ENCODE assay signal across 12 cellular contexts in genomic region chr14:63563370-63564026, GRCh38. TPM values are rescaled to one million over a fixed set of nuclear protein-coding genes. Genes with fewer than 3 reads are reported as not detected.
A peak's percentile ranks its signal among the peaks of the same experiment; 100 is the strongest.
DNase-seq lines count a peak whose midpoint lies in the region; ATAC-seq and TF ChIP-seq lines count a peak whose summit lies in the region.
"Had no signal": no experiment of that assay in that cellular context is flagged by ENCODE, and none has a peak within 500 bp of the region (broad histone marks: within the 10 kb centered on the region; RNA-seq: fewer than 3 reads in every experiment).

No MANE protein-coding gene starts in this region.

- H2AK5ac ChIP-seq in IMR-90 (ENCODE audit: low read depth, low read length) = no peak overlapping the region

- CTCF ChIA-PET in IMR-90 (lab: Yijun Ruan, JAX) = no interaction called here

- no peaks in the 10 kb centered on the region for H3K4me1 ChIP-seq in IMR-90 (ENCODE audit: control insufficient read depth, insufficient read depth, low read length)
- H3K4me1 ChIP-seq in esophagus muscularis mucosa = no peaks in the 10 kb centered on the region

- H3K27me3 ChIP-seq in IMR-90 (ENCODE audit: control insufficient read depth, insufficient read depth, low read length) (peaks cover 4% of the 10 kb centered on the region; the same call in 1 of the 2 replicates), esophagus muscularis mucosa (no peaks in the 10 kb centered on the region)
- H3K27me3 ChIP-seq: thyroid gland had no signal

- TF ChIP-seq RAD21 in IMR-90 (IDR thresholded peaks at IDR 0.05; ENCODE audit: low read length) = no peak

- no peaks in the 10 kb centered on the region for H3K79me1 ChIP-seq in IMR-90 (ENCODE audit: low read depth in 1 of 2, low read length in 2 of 2)

- H3K9me3 ChIP-seq in IMR-90 (ENCODE audit: control insufficient read depth, insufficient read depth, low read length) (no peaks in the 10 kb centered on the region), esophagus muscularis mucosa (no peaks in the 10 kb centered on the region)
- H3K9me3 ChIP-seq: thyroid gland had no signal

- no peak overlapping the region for H3K4ac ChIP-seq in IMR-90 (ENCODE audit: low read depth, low read length)

- H3K56ac ChIP-seq in IMR-90 (ENCODE audit: extremely low read depth, insufficient read depth, low read length) = no peak overlapping the region

- POLR2A ChIA-PET in IMR-90 (lab: Charles Lee; ENCODE audit: unreplicated experiment) = no interaction called here

- dilution Hi-C loops in IMR-90 (cut with HindIII; ENCODE audit: low sequenced_read_pairs, unreplicated experiment) = no loop called here

- no peak for TF ChIP-seq POLR2A in IMR-90 (IDR thresholded peaks at IDR 0.05; ENCODE audit: low read depth, low read length)
- no peak for TF ChIP-seq POLR2A in esophagus muscularis mucosa (IDR thresholded peaks at IDR 0.05; ENCODE audit: low read depth)

- H3K4me2 ChIP-seq in IMR-90 (ENCODE audit: low read depth, low read length) = no peak overlapping the region

- H4K91ac ChIP-seq in IMR-90 (ENCODE audit: insufficient read depth, low read depth, low read length) = no peak overlapping the region

- no peak overlapping the region for H3K14ac ChIP-seq in IMR-90 (replicated peaks; ENCODE audit: low read depth, low read length)

- H2BK120ac ChIP-seq in IMR-90 (ENCODE audit: low read depth, low read length) = no peak overlapping the region

- no peak overlapping the region for H2BK15ac ChIP-seq in IMR-90 (ENCODE audit: low read depth, low read length)

- H2AFZ ChIP-seq in IMR-90 (replicated peaks; ENCODE audit: low read length, poor library complexity) = no peak overlapping the region

- in situ Hi-C loops in IMR-90 (cut with MboI; ENCODE audit: low sequenced_read_pairs) = loop anchor here (25.0 kb wide), 1 partner anchor 1401 kb away; no protein-coding TSS in a partner anchor
- in situ Hi-C loops in astrocyte of the spinal cord (cut with HindIII; ENCODE audit: low sequenced_read_pairs) = no loop called here
- in situ Hi-C loops in GM13976 (cut with MboI; ENCODE audit: low sequenced_read_pairs, unreplicated experiment) = no loop called here

- no peak overlapping the region for H2AK9ac ChIP-seq in IMR-90 (replicated peaks; ENCODE audit: low read depth, low read length, poor library complexity)

- no peak overlapping the region for H2BK5ac ChIP-seq in IMR-90 (ENCODE audit: low read depth, low read length, poor library complexity, severe bottlenecking)

- no peak overlapping the region for H4K5ac ChIP-seq in IMR-90 (ENCODE audit: low read depth, low read length)

- H3K23ac ChIP-seq in IMR-90 (ENCODE audit: low read depth, low read length) = no peak overlapping the region

- H3K4me3 ChIP-seq in IMR-90 (ENCODE audit: insufficient read depth, low read depth, low read length) (no peak overlapping the region), astrocyte of the spinal cord (ENCODE audit: low read depth, low read length) (no peak overlapping the region), esophagus muscularis mucosa (no peak overlapping the region)
- H3K4me3 ChIP-seq: thyroid gland had no signal

- H4K8ac ChIP-seq in IMR-90 (ENCODE audit: low read depth in 2 of 2, low read length in 2 of 2) = no peak overlapping the region

- WGBS in IMR-90 (ENCODE audit: extremely low coverage in 2 of 2, insufficient read length in 1 of 2), 2 experiments = 61% methylated on average over 5 of the region's 7 CpGs; no CpG with 5 or more reads in 1 of the 2 experiments
- WGBS in esophagus muscularis mucosa = 86% methylated on average over 7 of the region's 7 CpGs

- no peak overlapping the region for H3K9ac ChIP-seq in IMR-90 (ENCODE audit: low read depth, low read length)

- no peak for ATAC-seq in IMR-90 (ENCODE audit: low read depth)
- ATAC-seq: activated T-cell treated with anti-CD3 and anti-CD28 coated beads, Interleukin-2, amount 50 U/mL, for 4 hours; naive thymus-derived CD4-positive, alpha-beta T cell had no signal

- no peaks in the 10 kb centered on the region for H3K9me1 ChIP-seq in IMR-90 (ENCODE audit: insufficient read depth, low read length)

- intact Hi-C loops in IMR-90 (cut with micrococcal nuclease) = no loop called here
- intact Hi-C loops in esophagus muscularis mucosa (cut with DNase I) = no loop called here

- H3K18ac ChIP-seq in IMR-90 (ENCODE audit: low read depth, low read length) = no peak overlapping the region

- no peaks in the 10 kb centered on the region for H4K20me1 ChIP-seq in IMR-90 (ENCODE audit: insufficient read depth, low read length)

- no peak overlapping the region for H2BK20ac ChIP-seq in IMR-90 (ENCODE audit: low read depth, low read length)

- no peaks in the 10 kb centered on the region for H3K36me3 ChIP-seq in IMR-90 (ENCODE audit: control insufficient read depth, insufficient read depth, low read length)
- no peaks in the 10 kb centered on the region for H3K36me3 ChIP-seq in esophagus muscularis mucosa
- H3K36me3 ChIP-seq: thyroid gland had no signal

- DNase-seq in COLO829 (ENCODE audit: low spot score) (peak; percentile 88), IMR-90 (peak; percentile 30), astrocyte of the spinal cord (ENCODE audit: low read depth, low spot score) (peak; percentile 20), islet precursor cell (peak; percentile 68), D341Med (ENCODE audit: low spot score) (no peak), GM13976 (ENCODE audit: low spot score) (no peak), esophagus muscularis mucosa (ENCODE audit: extremely low spot score) (no peak)
- no peak for DNase-seq in central memory CD4-positive, alpha-beta T cell
- DNase-seq: activated T-cell treated with anti-CD3 and anti-CD28 coated beads, Interleukin-2, amount 50 U/mL, for 4 hours; naive thymus-derived CD4-positive, alpha-beta T cell; stimulated activated CD4-positive, alpha-beta T cell treated with anti-CD3 and anti-CD28 coated beads, Interleukin-1b, Interleukin-23, amount 100 ng/mL, for 48 hours had no signal

- H3K27ac ChIP-seq in IMR-90 (ENCODE audit: insufficient read depth, low read length) (no peak overlapping the region), esophagus muscularis mucosa (replicated peaks in 1 of 4) (no peak overlapping the region)
- H3K27ac ChIP-seq: thyroid gland had no signal

- TF ChIP-seq CTCF in IMR-90 (conservative IDR thresholded peaks at IDR 0.05; ENCODE audit: low read depth, low read length) (no peak), astrocyte of the spinal cord (IDR thresholded peaks at IDR 0.05; ENCODE audit: low read depth, low read length) (no peak), GM13976 (IDR thresholded peaks at IDR 0.05; ENCODE audit: borderline replicate concordance, control extremely low read depth, extremely low read depth, insufficient read depth, missing control alignments) (no peak), esophagus muscularis mucosa (IDR thresholded peaks at IDR 0.05) (no peak)

- no peak for TF ChIP-seq EP300 in esophagus muscularis mucosa (IDR thresholded peaks at IDR 0.05)

- BruUV-seq in IMR-90 (replicated peaks; lab: Mats Ljungman, UMichigan) = no TSS peak

TF ChIP-seq in IMR-90, 13 proteins besides CTCF, POLR2A, EP300 and RAD21:
- TF ChIP-seq BHLHE40 (IDR thresholded peaks at IDR 0.05; ENCODE audit: low read depth, low read length) (no peak), MXI1 (IDR thresholded peaks at IDR 0.05; ENCODE audit: borderline replicate concordance, low read depth, low read length) (no peak), USF2 (IDR thresholded peaks at IDR 0.05; ENCODE audit: low read depth, low read length) (no peak), RFX5 (IDR thresholded peaks at IDR 0.05; ENCODE audit: low read depth, low read length) (no peak), CEBPB (IDR thresholded peaks at IDR 0.05; ENCODE audit: low read depth, low read length) (no peak), CHD1 (IDR thresholded peaks at IDR 0.05; ENCODE audit: low read depth, low read length) (no peak), SMC3 (IDR thresholded peaks at IDR 0.05; ENCODE audit: low read depth, low read length) (no peak), FOS (IDR thresholded peaks at IDR 0.05; ENCODE audit: low read depth, low read length) (no peak), MAZ (IDR thresholded peaks at IDR 0.05; ENCODE audit: borderline replicate concordance, low read depth, low read length) (no peak), NFE2L2 (IDR thresholded peaks at IDR 0.05; ENCODE audit: low read depth, low read length) (no peak), ELK1 (IDR thresholded peaks at IDR 0.05; ENCODE audit: borderline replicate concordance, low read depth, low read length) (no peak), RCOR1 (IDR thresholded peaks at IDR 0.05; ENCODE audit: insufficient replicate concordance, low read length) (no peak), MAFK (IDR thresholded peaks at IDR 0.05; ENCODE audit: low read depth, low read length) (no peak)
TF ChIP-seq in IMR-90: peak in this region for 0.

RNA-seq across cellular contexts. Expression of gene PPP2R5E, which starts 20.3 kb away (rescaled TPM):
- total RNA-seq in IMR-90 (2012; rRNA removed) (12.2 and 21.1 TPM in 2 replicates), esophagus muscularis mucosa (10 to 100 TPM; 26.3 to 30.7 (median 30.2) TPM)
- polyA plus RNA-seq in IMR-90 (2012; rRNA removed) = 6.5 and 9.7 TPM in 2 replicates
- 4.6 and 5.1 TPM in 2 replicates for polyA plus RNA-seq in IMR-90 (2012; cell fraction: cytosol; rRNA removed)
- 6.4 and 8.1 TPM in 2 replicates for polyA plus RNA-seq in IMR-90 (2012; cell fraction: nucleus; rRNA removed; ENCODE audit: low replicate concordance)

Comparison
In these comparisons a context has a peak if more than half of its experiments do, and no peak if none do; other contexts are left out.
1. DNase-seq: peak in COLO829 (single experiment), IMR-90 (single experiment), astrocyte of the spinal cord (single experiment) and islet precursor cell (single experiment); none in D341Med (single experiment), GM13976 (single experiment), central memory CD4-positive, alpha-beta T cell (single experiment) and esophagus muscularis mucosa (single experiment).